Comparison of ENCODE assay signal across 19 cellular contexts in the genomic region with DNA sequence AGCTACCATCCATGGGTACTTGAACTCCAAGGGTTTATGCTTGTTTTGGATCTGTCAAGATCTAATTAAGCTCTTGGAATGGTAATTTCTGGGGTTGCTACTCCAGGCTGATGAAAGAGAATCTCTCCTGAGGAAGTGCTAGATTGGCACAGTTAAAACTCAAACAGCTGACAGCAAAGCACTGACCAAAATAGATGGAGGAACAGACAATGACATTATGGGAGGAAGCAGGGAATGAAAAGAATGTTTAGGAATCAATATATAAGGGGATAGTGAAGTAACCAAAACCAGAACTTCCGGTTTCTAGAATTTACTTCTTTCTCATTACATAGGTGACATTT. TPM values are rescaled to one million over a fixed set of nuclear protein-coding genes. Genes with fewer than 3 reads are reported as not detected.
DNase-seq lines count a peak whose midpoint lies in the region; ATAC-seq and TF ChIP-seq lines count a peak whose summit lies in the region.
"Had no signal": no experiment of that assay in that cellular context is flagged by ENCODE, and none has a peak within 500 bp of the region (broad histone marks: within the 10 kb centered on the region; RNA-seq: fewer than 3 reads in every experiment).

No MANE protein-coding gene starts in this region.

- peaks cover 14% of the 10 kb centered on the region for H3K79me1 ChIP-seq in mesenchymal stem cell (replicated peaks; ENCODE audit: low read length, poor library complexity, severe bottlenecking)

- H4K91ac ChIP-seq in mesenchymal stem cell (ENCODE audit: low read length): no peak overlapping the region

- no peaks in the 10 kb centered on the region for H3K27me3 Mint-ChIP-seq in activated T-helper 17 cell treated with anti-CD3 and anti-CD28 coated beads, Interleukin-2, amount 50 U/mL, for 72 hours
- H3K27me3 Mint-ChIP-seq: effector memory CD8-positive, alpha-beta T cell had no signal

- H3F3A ChIP-seq in GM23248 (ENCODE audit: insufficient read depth): peaks cover 24% of the 10 kb centered on the region

- no peaks in the 10 kb centered on the region; the same call in 1 of the 2 replicates for H3K9me2 ChIP-seq in GM23248 (ENCODE audit: insufficient read depth)

- no peak overlapping the region for H2AK5ac ChIP-seq in mesenchymal stem cell (ENCODE audit: low read length, severe bottlenecking)

- in situ Hi-C loops in GM23248 (cut with MboI): no loop called here

- H2BK12ac ChIP-seq in mesenchymal stem cell (ENCODE audit: low read length in 2 of 2): no peak overlapping the region

- H2BK5ac ChIP-seq in mesenchymal stem cell (ENCODE audit: low read depth, low read length, poor library complexity, severe bottlenecking): no peak overlapping the region

- H3K4ac ChIP-seq in mesenchymal stem cell (ENCODE audit: low read depth in 1 of 2, low read length in 2 of 2): no peak overlapping the region

- H3K4me3 ChIP-seq in BLaER1 treated with 17β-estradiol and CSF1 and Interleukin-3, amounts not matched to agents 10 nM and 100 nM: no peak overlapping the region
- peak overlapping the region; percentile 22; the same call in 1 of the 2 replicates for H3K4me3 ChIP-seq in GM23248
- H3K4me3 ChIP-seq in mesenchymal stem cell (ENCODE audit: insufficient read depth in 1 of 2, low read depth in 1 of 2, low read length in 2 of 2): no peak overlapping the region
- no peak overlapping the region for H3K4me3 ChIP-seq in dorsolateral prefrontal cortex
- H3K4me3 ChIP-seq: upper lobe of right lung had no signal

- H3K9ac ChIP-seq in BLaER1 treated with 17β-estradiol and CSF1 and Interleukin-3, amounts not matched to agents 10 nM and 100 nM: no peak overlapping the region
- H3K9ac ChIP-seq in GM23248 (no peak overlapping the region), mesenchymal stem cell (ENCODE audit: low read length) (no peak overlapping the region)

- H3K18ac ChIP-seq in mesenchymal stem cell (ENCODE audit: low read depth in 1 of 2, low read length in 2 of 2): no peak overlapping the region

- DNase-seq in GM23248 (no peak), mesenchymal stem cell (no peak), DMS53 treated with DMSO at 0.1 percent for 48 hours (lab: John Stamatoyannopoulos, UW; ENCODE audit: unreplicated experiment) (no peak), NCI-H2196 treated with DMSO at 0.1 percent for 48 hours (lab: John Stamatoyannopoulos, UW; ENCODE audit: unreplicated experiment) (no peak), dorsolateral prefrontal cortex (no peak)
- DNase-seq: BE2C; effector memory CD8-positive, alpha-beta T cell; hypothalamus; NCI-H1092; NCI-H2171; NK-92 treated with Interleukin-12 subunit alpha and Interleukin-12 subunit beta, amount 100 ng/mL, for 24 hours; stimulated activated CD4-positive, alpha-beta T cell treated with anti-CD3 and anti-CD28 coated beads, Interleukin-12 subunit alpha, Interleukin-12 subunit beta, amount 100 ng/mL, for 4 hours; stimulated activated naive CD4-positive, alpha-beta T cell treated with Interleukin-2 at 50 U/mL for 16 hours; T-helper 2 cell; upper lobe of right lung had no signal

- peaks cover 35 to 95% (median 79%) of the 10 kb centered on the region in 11 experiments for H3K36me3 ChIP-seq in BLaER1 treated with 17β-estradiol and CSF1 and Interleukin-3, amounts not matched to agents 10 nM and 100 nM
- peaks cover 29% of the 10 kb centered on the region for H3K36me3 ChIP-seq in GM23248 (ENCODE audit: low read depth)
- H3K36me3 ChIP-seq in mesenchymal stem cell (ENCODE audit: control insufficient read depth in 1 of 2, insufficient read depth in 2 of 2, low read depth in 1 of 2, low read length in 2 of 2): peaks cover 11 to 38% of the 10 kb centered on the region in 2 experiments

- H3K79me2 ChIP-seq in GM23248 (ENCODE audit: insufficient read depth): peaks cover 93% of the 10 kb centered on the region

- no peak overlapping the region for H2BK15ac ChIP-seq in mesenchymal stem cell (ENCODE audit: low read depth, poor library complexity, severe bottlenecking)

- peaks cover 11 to 41% (median 25%) of the 10 kb centered on the region in 10 experiments for H3K4me1 ChIP-seq in BLaER1 treated with 17β-estradiol and CSF1 and Interleukin-3, amounts not matched to agents 10 nM and 100 nM
- H3K4me1 ChIP-seq in GM23248 (ENCODE audit: insufficient read depth) (peaks cover 28% of the 10 kb centered on the region), mesenchymal stem cell (ENCODE audit: control insufficient read depth, insufficient read depth, low read depth, low read length) (peaks cover 2% of the 10 kb centered on the region)
- H3K4me1 ChIP-seq: BE2C had no signal

- intact Hi-C loops in dorsolateral prefrontal cortex (cut with DNase I): no loop called here

- no peak for TF ChIP-seq CTCF in dorsolateral prefrontal cortex (IDR thresholded peaks at IDR 0.05 in 54 of 56, conservative IDR thresholded peaks at IDR 0.05 in 2 of 56; ENCODE audit: low read depth in 1 of 56, partially characterized antibody in 56 of 56)

- H3K27ac Mint-ChIP-seq in activated T-helper 17 cell treated with anti-CD3 and anti-CD28 coated beads, Interleukin-2, amount 50 U/mL, for 72 hours: peak overlapping the region; percentile 40

- peak overlapping the region; percentile 5 for H2BK120ac ChIP-seq in mesenchymal stem cell (ENCODE audit: low read depth, low read length)

- H3K4me3 Mint-ChIP-seq in activated T-helper 17 cell treated with anti-CD3 and anti-CD28 coated beads, Interleukin-2, amount 50 U/mL, for 72 hours: peak overlapping the region; percentile 20
- H3K4me3 Mint-ChIP-seq: effector memory CD8-positive, alpha-beta T cell had no signal

- H3K9me3 Mint-ChIP-seq in activated T-helper 17 cell treated with anti-CD3 and anti-CD28 coated beads, Interleukin-2, amount 50 U/mL, for 72 hours: no peaks in the 10 kb centered on the region
- H3K9me3 Mint-ChIP-seq: activated naive CD4-positive, alpha-beta T cell treated with anti-CD3 and anti-CD28 coated beads, Interleukin-2, amount 50 U/mL, for 72 hours; effector memory CD8-positive, alpha-beta T cell had no signal

- peaks cover 0 to 58% (median 36%) of the 10 kb centered on the region in 11 experiments; a peak in 16 of 22 replicates for H4K20me1 ChIP-seq in BLaER1 treated with 17β-estradiol and CSF1 and Interleukin-3, amounts not matched to agents 10 nM and 100 nM
- H4K20me1 ChIP-seq in GM23248 (ENCODE audit: insufficient read depth): no peaks in the 10 kb centered on the region; the same call in 1 of the 2 replicates

- no peak overlapping the region for H3K23ac ChIP-seq in mesenchymal stem cell (ENCODE audit: low read length in 2 of 2)

- WGBS in GM23248 (ENCODE audit: low coverage in 1 of 2, low lambda C conversion rate in 2 of 2, missing lambda C conversion rate in 2 of 2), 2 experiments: 97 to 100% methylated on average over 1 of the region's 1 CpG
- no CpG with 5 or more reads among the region's 1 CpG for WGBS in mesenchymal stem cell

- no peak for ATAC-seq in activated T-helper 17 cell treated with anti-CD3 and anti-CD28 coated beads, Interleukin-2, amount 50 U/mL, for 72 hours (replicated peaks)
- no peak for ATAC-seq in GM21576 (IDR thresholded peaks at IDR 0.05; ENCODE audit: unreplicated experiment)
- ATAC-seq: effector memory CD8-positive, alpha-beta T cell; upper lobe of right lung had no signal

- H3K36me3 Mint-ChIP-seq in activated T-helper 17 cell treated with anti-CD3 and anti-CD28 coated beads, Interleukin-2, amount 50 U/mL, for 72 hours (ENCODE audit: low read depth): peaks cover 79% of the 10 kb centered on the region

- H3K27me3 ChIP-seq in BLaER1 treated with 17β-estradiol and CSF1 and Interleukin-3, amounts not matched to agents 10 nM and 100 nM: no peaks in the 10 kb centered on the region
- no peaks in the 10 kb centered on the region for H3K27me3 ChIP-seq in GM23248 (replicated peaks; ENCODE audit: insufficient read depth)
- H3K27me3 ChIP-seq in mesenchymal stem cell (ENCODE audit: control insufficient read depth in 1 of 2, insufficient read depth in 1 of 2, low read length in 2 of 2): no peaks in the 10 kb centered on the region
- no peaks in the 10 kb centered on the region for H3K27me3 ChIP-seq in dorsolateral prefrontal cortex
- H3K27me3 ChIP-seq: BE2C, upper lobe of right lung had no signal

- no peak overlapping the region for H3K14ac ChIP-seq in mesenchymal stem cell (ENCODE audit: low read length in 2 of 2)

- H3K4me1 Mint-ChIP-seq in activated T-helper 17 cell treated with anti-CD3 and anti-CD28 coated beads, Interleukin-2, amount 50 U/mL, for 72 hours: peaks cover 31% of the 10 kb centered on the region

- peak overlapping the region in 8 of 11 experiments; percentile 2 to 64 (median 42); a peak in 14 of 22 replicates for H3K4me2 ChIP-seq in BLaER1 treated with 17β-estradiol and CSF1 and Interleukin-3, amounts not matched to agents 10 nM and 100 nM
- H3K4me2 ChIP-seq in GM23248 (ENCODE audit: unreplicated experiment) (peak overlapping the region; percentile 32), mesenchymal stem cell (ENCODE audit: low read length, poor library complexity, severe bottlenecking) (no peak overlapping the region)

- peaks cover 0 to 12% (median 6%) of the 10 kb centered on the region in 11 experiments; a peak in 10 of 22 replicates for H3K9me3 ChIP-seq in BLaER1 treated with 17β-estradiol and CSF1 and Interleukin-3, amounts not matched to agents 10 nM and 100 nM (replicated peaks in 1 of 11)
- H3K9me3 ChIP-seq in GM23248 (ENCODE audit: low read depth) (no peaks in the 10 kb centered on the region), mesenchymal stem cell (ENCODE audit: control insufficient read depth, low read length) (no peaks in the 10 kb centered on the region)
- H3K9me3 ChIP-seq: upper lobe of right lung had no signal

- H2AFZ ChIP-seq in GM23248: no peak overlapping the region
- no peak overlapping the region for H2AFZ ChIP-seq in mesenchymal stem cell (ENCODE audit: low read depth, low read length)

- H3K27ac ChIP-seq in BLaER1 treated with 17β-estradiol and CSF1 and Interleukin-3, amounts not matched to agents 10 nM and 100 nM: no peak overlapping the region
- H3K27ac ChIP-seq in GM23248: peak overlapping the region; percentile 65
- H3K27ac ChIP-seq in mesenchymal stem cell (ENCODE audit: low read length, poor library complexity, severe bottlenecking): no peak overlapping the region
- peak overlapping the region in 9 of 59 donors; percentile 5 to 57 (median 10) for H3K27ac ChIP-seq in dorsolateral prefrontal cortex
- H3K27ac ChIP-seq: upper lobe of right lung had no signal

- H4K8ac ChIP-seq in mesenchymal stem cell (ENCODE audit: low read length): no peak overlapping the region

RNA-seq across cellular contexts. Expression of a gene that starts 6.3 kb away (rescaled TPM):
- total RNA-seq in GM23248 (2014; rRNA removed; shearing (Covaris generic)): 5.6 and 13.9 TPM in 2 replicates
- polyA plus RNA-seq in GM23248 (2016; fragmentation: Nextera tagmentation; extraction: Ambion mirVana): 4.1 and 5.8 TPM in 2 replicates
- total RNA-seq in activated T-helper 17 cell treated with anti-CD3 and anti-CD28 coated beads, Interleukin-2, amount 50 U/mL, for 72 hours: 10 to 100 TPM; 16.7 to 24.7 TPM
- polyA plus RNA-seq in mesenchymal stem cell (2013, experiment 1 of 2): 6.5 TPM
- 6.9 TPM for polyA plus RNA-seq in mesenchymal stem cell (2013, experiment 2 of 2)
- total RNA-seq in dorsolateral prefrontal cortex: 10 to 100 TPM in 118 of 120 experiments, 1 to 10 TPM in 2; 9.8 to 24.5 (median 14.2) TPM
